Comparison of ENCODE assay signal across 8 cellular contexts in genomic region chr12:6751767-6752166, GRCh38. TPM values are rescaled to one million over a fixed set of nuclear protein-coding genes. Genes with fewer than 3 reads are reported as not detected.
DNase-seq lines count a peak whose midpoint lies in the region; TF ChIP-seq lines count a peak whose summit lies in the region.

No MANE protein-coding gene starts in this region.

- H3K36me3 ChIP-seq in Caco-2 (ENCODE audit: control insufficient read depth, insufficient read depth, low read length) (peaks cover 8% of the 10 kb centered on the region), OCI-LY3 (replicated peaks; ENCODE audit: low read depth, low read length) (peaks cover 43% of the 10 kb centered on the region), endocrine pancreas (ENCODE audit: control insufficient read depth, insufficient read depth, low read length) (peaks cover 11% of the 10 kb centered on the region)

- H4K20me1 ChIP-seq in OCI-LY3 (ENCODE audit: insufficient read depth, low read length), result no peaks in the 10 kb centered on the region

- H3K4me1 Mint-ChIP-seq in Caco-2 (ENCODE audit: low read depth, unreplicated experiment) (peaks cover 11% of the 10 kb centered on the region), osteocyte (ENCODE audit: unreplicated experiment) (peaks cover 19% of the 10 kb centered on the region)

- H3K4me1 ChIP-seq in Caco-2 (peaks cover 16% of the 10 kb centered on the region), OCI-LY3 (ENCODE audit: low read length) (peaks cover 13% of the 10 kb centered on the region), endocrine pancreas (ENCODE audit: control insufficient read depth, insufficient read depth, low read length) (no peaks in the 10 kb centered on the region)

- H3K4me3 ChIP-seq in Caco-2 (ENCODE audit: low read depth, low read length) (peak overlapping the region; percentile 97), OCI-LY3 (ENCODE audit: low read length) (peak overlapping the region; percentile 81), endocrine pancreas (ENCODE audit: control insufficient read depth, insufficient read depth, low read length) (peak overlapping the region; percentile 64)

- H3K36me3 Mint-ChIP-seq in Caco-2 (ENCODE audit: insufficient read depth, unreplicated experiment) (peaks cover 67% of the 10 kb centered on the region), osteocyte (ENCODE audit: unreplicated experiment) (peaks cover 31% of the 10 kb centered on the region)

- H3K27me3 Mint-ChIP-seq in Caco-2 (ENCODE audit: insufficient read depth, unreplicated experiment) (no peaks in the 10 kb centered on the region), osteocyte (ENCODE audit: unreplicated experiment) (no peaks in the 10 kb centered on the region)

- peak overlapping the region; percentile 69 for H3K4me2 ChIP-seq in OCI-LY3 (ENCODE audit: low read length)

- TF ChIP-seq CTCF in Caco-2 (IDR thresholded peaks at IDR 0.05; ENCODE audit: insufficient read depth in 1 of 2, low read depth in 1 of 2, low read length in 1 of 2, severe bottlenecking in 1 of 2, unreplicated experiment in 1 of 2), result no peak
- TF ChIP-seq CTCF in OCI-LY3 (IDR thresholded peaks at IDR 0.05; ENCODE audit: low read depth, low read length), result no peak
- no peak for TF ChIP-seq CTCF in osteocyte (IDR thresholded peaks at IDR 0.05)

- H3K9me3 Mint-ChIP-seq in Caco-2 (ENCODE audit: unreplicated experiment) (no peaks in the 10 kb centered on the region), osteocyte (ENCODE audit: unreplicated experiment) (no peaks in the 10 kb centered on the region)

- no peak overlapping the region for H2AFZ ChIP-seq in OCI-LY3 (ENCODE audit: low read depth, low read length)

- POLR2A ChIA-PET in Caco-2 (lab: Charles Lee), result interaction anchor here (0.8 to 3.1 kb wide), 9 partner anchors 9 to 218 kb away, joined by 4 to 60 read pairs (median 20); partner anchors contain the start of genes CDCA3, COPS7A, GAPDH and PTMS

- H3K9me3 ChIP-seq in Caco-2 (no peaks in the 10 kb centered on the region), OCI-LY3 (ENCODE audit: insufficient read depth, low read length) (no peaks in the 10 kb centered on the region), endocrine pancreas (ENCODE audit: control insufficient read depth, low read length) (no peaks in the 10 kb centered on the region)

- CTCF ChIA-PET in Caco-2 (lab: Charles Lee), result interaction anchor here (0.6 to 4.5 kb wide), 11 partner anchors 9 to 121 kb away, joined by 3 to 135 read pairs (median 18); partner anchors contain the start of genes CDCA3, COPS7A, PTMS and SPSB2

- no peak overlapping the region for H3K27ac ChIP-seq in OCI-LY3 (ENCODE audit: low read length)

- H3K9ac ChIP-seq in OCI-LY3 (ENCODE audit: low read length) (peak overlapping the region; percentile 94), endocrine pancreas (ENCODE audit: control insufficient read depth, insufficient read depth, low read length) (peak overlapping the region; percentile 94)

- intact Hi-C loops in Caco-2 (cut with micrococcal nuclease; ENCODE audit: unreplicated experiment), result loop anchor here (2.0 kb wide), 1 partner anchor 83 kb away; no protein-coding TSS in a partner anchor

- no peaks in the 10 kb centered on the region for H3K27me3 ChIP-seq in Caco-2 (replicated peaks; ENCODE audit: control insufficient read depth, insufficient read depth, low read length)
- H3K27me3 ChIP-seq in OCI-LY3 (ENCODE audit: low read depth, low read length), result no peaks in the 10 kb centered on the region
- H3K27me3 ChIP-seq in endocrine pancreas (ENCODE audit: control insufficient read depth, insufficient read depth, low read length), result no peaks in the 10 kb centered on the region

- peak overlapping the region; percentile 90 for H3K4me3 Mint-ChIP-seq in Caco-2 (ENCODE audit: unreplicated experiment)
- H3K4me3 Mint-ChIP-seq in osteocyte (ENCODE audit: unreplicated experiment), result peak overlapping the region; percentile 95

- H3K27ac Mint-ChIP-seq in Caco-2 (ENCODE audit: unreplicated experiment) (peak overlapping the region; percentile 94), osteocyte (ENCODE audit: unreplicated experiment) (peak overlapping the region; percentile 99)

- no TSS peak for BruUV-seq in Caco-2 (replicated peaks; lab: Mats Ljungman, UMichigan)

- no peak for DNase-seq in Caco-2
- DNase-seq in osteocyte (ENCODE audit: extremely low spot score, unreplicated experiment), result no peak
- DNase-seq in NCI-H128 (lab: John Stamatoyannopoulos, UW; ENCODE audit: unreplicated experiment), result no peak
- no peak for DNase-seq in hepatic stellate cell (ENCODE audit: low spot score)
- DNase-seq in C1 segment of cervical spinal cord (lab: John Stamatoyannopoulos, UW), result no peak
- no peak for DNase-seq in HK-2 (ENCODE audit: unreplicated experiment)

- H3K79me2 ChIP-seq in OCI-LY3 (ENCODE audit: low read length), result peaks cover 13% of the 10 kb centered on the region

RNA-seq across cellular contexts. Expression of gene MLF2, which starts 1.2 kb away (rescaled TPM):
- total RNA-seq in Caco-2 (2022) (303 and 309 TPM in 2 replicates), osteocyte (141 and 162 TPM in 2 replicates)

RNA-seq across cellular contexts. Expression of gene PTMS, which starts 14.4 kb away (rescaled TPM):
- 264 and 285 TPM in 2 replicates for total RNA-seq in Caco-2 (2022)
- 501 and 554 TPM in 2 replicates for total RNA-seq in osteocyte

RNA-seq across cellular contexts. Expression of gene LAG3, which starts 20.6 kb away (rescaled TPM):
- total RNA-seq in Caco-2 (2022), result 1.9 and 3.2 TPM in 2 replicates
- total RNA-seq in osteocyte, result 1.1 and 2.5 TPM in 2 replicates

RNA-seq across cellular contexts. Expression of gene COPS7A, which starts 27.9 kb away (rescaled TPM):
- total RNA-seq in Caco-2 (2022) (56.8 and 61.9 TPM in 2 replicates), osteocyte (61.4 and 73.0 TPM in 2 replicates)

RNA-seq across cellular contexts. Expression of gene CD4, which starts 37.6 kb away (rescaled TPM):
- total RNA-seq in Caco-2 (2022), result not detected in 2 replicates
- total RNA-seq in osteocyte, result 0.60 and 0.62 TPM in 2 replicates
